In genomic region chr10:3467052-3467906, GRCh38 we compare ENCODE assay signal across 8 cellular contexts.
DNase-seq lines count a peak whose midpoint lies in the region; ATAC-seq, FAIRE-seq and TF ChIP-seq lines count a peak whose summit lies in the region.

No MANE protein-coding gene starts in this region.

- H3K9me3 ChIP-seq in K562 (replicated peaks; ENCODE audit: control insufficient read depth, insufficient read depth, low read depth, low read length) (no peaks in the 10 kb centered on the region), kidney (ENCODE audit: control insufficient read depth in 1 of 2, low read length in 2 of 2) (no peaks in the 10 kb centered on the region)

- TF ChIP-seq POLR2A in K562 (conservative IDR thresholded peaks at IDR 0.05): no peak

- H3K27me3 ChIP-seq in K562 (ENCODE audit: control insufficient read depth in 2 of 2, insufficient read depth in 2 of 2, low read length in 2 of 2): peaks cover 4 to 17% of the 10 kb centered on the region in 2 experiments; a peak in 3 of 5 replicates

- no peaks in the 10 kb centered on the region for H3K36me3 ChIP-seq in K562 (ENCODE audit: control insufficient read depth, insufficient read depth, low read length)
- H3K36me3 ChIP-seq in kidney (ENCODE audit: control insufficient read depth in 1 of 2, insufficient read depth in 2 of 2, low read length in 2 of 2): no peaks in the 10 kb centered on the region

- DNase-seq in AG08395 (ENCODE audit: low spot score) (peak; percentile 79), K562 (ENCODE audit: extremely low read depth in 1 of 4, low spot score in 3 of 4) (peak in 1 of 4 experiments; percentile 24), kidney (peak; percentile 89), substantia nigra (lab: John Stamatoyannopoulos, UW) (peak in 9 of 49 donors; percentile 16 to 40 (median 28)), NCI-H187 (lab: John Stamatoyannopoulos, UW) (no peak), NCI-H69 (lab: John Stamatoyannopoulos, UW) (no peak)

- H3K79me2 ChIP-seq in K562 (ENCODE audit: control insufficient read depth, insufficient read depth, low read length): no peaks in the 10 kb centered on the region

- peak; percentile 26 for FAIRE-seq in K562 (lab: Jason Lieb, UNC)
- peak; percentile 73 for FAIRE-seq in kidney (lab: Jason Lieb, UNC)

- H3K27ac ChIP-seq in K562 (ENCODE audit: extremely low read depth, low read depth, low read length): no peak overlapping the region
- H3K27ac ChIP-seq in kidney (ENCODE audit: low read depth in 2 of 2, low read length in 2 of 2): peak overlapping the region; percentile 48 to 92
- H3K27ac ChIP-seq in substantia nigra (ENCODE audit: low read depth, low read length, poor library complexity, severe bottlenecking): peak overlapping the region; percentile 19

- TF ChIP-seq CTCF in K562 (IDR thresholded peaks at IDR 0.05 in 2 of 3, conservative IDR thresholded peaks at IDR 0.05 in 1 of 3; ENCODE audit: insufficient read depth in 2 of 3, low read depth in 1 of 3, low read length in 3 of 3) (peak; percentile 41 to 65 (median 54); a peak in 5 of 6 replicates), kidney (IDR thresholded peaks at IDR 0.05; ENCODE audit: borderline replicate concordance, extremely low read depth, insufficient read depth) (no peak)

- H3K9me1 ChIP-seq in K562 (ENCODE audit: control insufficient read depth, insufficient read depth, low read length): no peaks in the 10 kb centered on the region

- no TSS peak for BruUV-seq in K562 (replicated peaks; lab: Mats Ljungman, UMichigan)

- intact Hi-C loops in K562 (cut with micrococcal nuclease): no loop called here
- intact Hi-C loops in kidney (cut with DNase I): no loop called here

- no peak overlapping the region for H3K4me2 ChIP-seq in K562 (ENCODE audit: insufficient read depth, low read length)

- H3K4me3 ChIP-seq in K562 (no peak overlapping the region), kidney (ENCODE audit: low read length in 2 of 2) (peak overlapping the region in 1 of 2 donors; percentile 6)

- in situ Hi-C loops in K562 (cut with MboI): no loop called here

- CTCF ChIA-PET in K562 (lab: Yijun Ruan, JAX; ENCODE audit: low intra/inter-chr PET ratio): no interaction called here

- 27% methylated on average over 23 of the region's 23 CpGs for WGBS in K562 (ENCODE audit: insufficient coverage, low coverage, missing lambda C conversion rate)

- ATAC-seq in K562 (no peak), GM21423 (IDR thresholded peaks at IDR 0.05; ENCODE audit: unreplicated experiment) (no peak)

- H3K4me1 ChIP-seq in K562 (replicated peaks in 1 of 2; ENCODE audit: control insufficient read depth in 2 of 2, insufficient read depth in 2 of 2, low read length in 2 of 2) (no peaks in the 10 kb centered on the region; a peak in 2 of 5 replicates), kidney (ENCODE audit: control insufficient read depth in 1 of 2, insufficient read depth in 1 of 2, low read depth in 1 of 2, low read length in 2 of 2) (peaks cover 20 to 21% of the 10 kb centered on the region in 2 donors)

- H3K9ac ChIP-seq in K562 (ENCODE audit: insufficient read depth in 1 of 2, low read depth in 2 of 2, low read length in 2 of 2) (no peak overlapping the region), kidney (ENCODE audit: low read length in 2 of 2) (peak overlapping the region in 1 of 2 donors; percentile 24)

- peaks cover 9% of the 10 kb centered on the region for H4K20me1 ChIP-seq in K562 (replicated peaks; ENCODE audit: control insufficient read depth, insufficient read depth, low read length)

- POLR2A ChIA-PET in K562 (lab: Yijun Ruan, JAX): interaction anchor here (0.5 to 0.8 kb wide), 3 partner anchors 12 to 44 kb away, joined by 3 read pairs; no protein-coding TSS in a partner anchor

- no peak overlapping the region for H2AFZ ChIP-seq in K562 (ENCODE audit: low read depth, low read length)

- TF ChIP-seq EP300 in Ishikawa (IDR thresholded peaks at IDR 0.05; ENCODE audit: borderline replicate concordance) (no peak), K562 (IDR thresholded peaks at IDR 0.05; ENCODE audit: low read length) (no peak)

- TF ChIP-seq RAD21 in Ishikawa (IDR thresholded peaks at IDR 0.05; ENCODE audit: low read depth) (no peak), K562 (CRISPR knock-in tag; conservative IDR thresholded peaks at IDR 0.05 in 1 of 2, IDR thresholded peaks at IDR 0.05 in 1 of 2) (peak in 1 of 2 experiments; percentile 33; a peak in 1 of 4 replicates)

TF ChIP-seq in Ishikawa, 13 proteins besides CTCF, POLR2A, EP300 and RAD21:
- TF ChIP-seq TCF12 (IDR thresholded peaks at IDR 0.05; ENCODE audit: low read depth): no peak
- TF ChIP-seq TEAD4 (IDR thresholded peaks at IDR 0.05): peak; percentile 41; the same call in 1 of the 2 replicates
TF ChIP-seq in Ishikawa: peak in this region for 1.

TF ChIP-seq in K562, 482 proteins besides CTCF, POLR2A, EP300 and RAD21 (continues in another document):
- no peak for TF ChIP-seq ZNF586 (CRISPR knock-in tag; conservative IDR thresholded peaks at IDR 0.05)
- TF ChIP-seq PRDM10 (IDR thresholded peaks at IDR 0.05; ENCODE audit: partially characterized antibody): no peak
- TF ChIP-seq RREB1 (CRISPR knock-in tag; IDR thresholded peaks at IDR 0.05): no peak
- TF ChIP-seq CBX8 (IDR thresholded peaks at IDR 0.05; ENCODE audit: borderline replicate concordance, extremely low read depth, low read depth, low read length, poor library complexity, severe bottlenecking): no peak
- TF ChIP-seq NEUROD1 (IDR thresholded peaks at IDR 0.05; ENCODE audit: borderline replicate concordance, low read depth, low read length, partially characterized antibody): no peak
- TF ChIP-seq PML (IDR thresholded peaks at IDR 0.05; ENCODE audit: low read length): no peak
- TF ChIP-seq KLF13 (tag; IDR thresholded peaks at IDR 0.05; ENCODE audit: borderline replicate concordance, low read depth): no peak
- TF ChIP-seq L3MBTL2 (IDR thresholded peaks at IDR 0.05): no peak

Comparison
In these comparisons a context has a peak if more than half of its experiments do, and no peak if none do; other contexts are left out.
1. DNase-seq: peak in AG08395 (single experiment) and kidney (single experiment); none in NCI-H187 (0 of 2) and NCI-H69 (single experiment).